18 cellular contexts compared by ENCODE assay signal in the genomic region with DNA sequence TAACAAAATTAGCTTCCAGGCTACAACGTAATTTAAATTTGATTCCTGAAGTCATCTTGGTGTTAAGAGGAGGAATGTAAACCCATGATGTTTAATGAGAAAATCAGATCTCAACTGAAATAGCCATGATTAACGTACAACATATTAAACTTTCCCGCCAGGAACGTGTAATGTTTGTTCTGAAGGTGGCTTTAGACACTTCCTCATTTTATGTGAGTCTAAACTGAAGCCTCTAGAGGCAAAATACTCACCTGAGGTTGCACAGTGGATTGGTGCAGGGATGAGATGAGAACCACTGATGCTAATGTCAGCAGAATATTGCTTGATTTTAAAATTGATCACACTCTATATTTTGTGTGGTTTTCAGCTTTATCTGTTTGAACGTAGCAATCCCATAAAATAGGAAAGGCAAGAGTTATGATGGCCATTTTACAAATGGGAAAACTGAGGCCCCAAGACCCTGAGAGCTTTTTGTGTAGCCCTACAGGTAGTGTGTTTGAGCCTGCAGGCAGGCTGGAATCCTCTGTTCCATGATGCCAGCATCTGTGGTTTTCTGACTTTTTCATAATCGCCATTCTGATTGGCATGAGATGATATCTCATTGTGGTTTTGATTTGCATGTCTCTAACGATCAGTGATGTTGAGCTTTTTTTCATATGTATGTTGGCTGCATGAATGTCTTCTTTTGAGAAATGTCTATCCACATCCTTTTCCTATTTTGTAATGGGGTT.
"Had no signal": no experiment of that assay in that cellular context is flagged by ENCODE, and none has a peak within 500 bp of the region (broad histone marks: within the 10 kb centered on the region; RNA-seq: fewer than 3 reads in every experiment).

No MANE protein-coding gene starts in this region.

- H3K27me3 ChIP-seq: heart left ventricle, neutrophil, testis, tibial nerve, upper lobe of right lung, vagina had no signal

- H3K9me3 Mint-ChIP-seq: stimulated activated naive CD8-positive, alpha-beta T cell treated with anti-CD3 and anti-CD28 coated beads, Interleukin-15, Interleukin-2, amounts not matched to agents 100 ng/mL and 50 ng/mL, for 24 hours had no signal

- H3K4me1 ChIP-seq: heart left ventricle, testis, tibial nerve, upper lobe of right lung, vagina had no signal

- DNase-seq: effector CD4-positive, alpha-beta T cell; foreskin melanocyte; heart left ventricle; hippocampal formation; left colon; left ventricle myocardium superior; naive thymus-derived CD4-positive, alpha-beta T cell; posterior cingulate gyrus; small intestine; stimulated activated CD4-positive, alpha-beta T cell treated with anti-CD3 and anti-CD28 coated beads, Interleukin-2, amount 100 ng/mL, for 48 hours; testis; upper lobe of right lung had no signal

- ATAC-seq: heart left ventricle; left colon; left ventricle myocardium superior; naive thymus-derived CD4-positive, alpha-beta T cell; upper lobe of right lung had no signal

- H3K27ac ChIP-seq: coronary artery, heart left ventricle, neutrophil, testis, tibial nerve, upper lobe of right lung, vagina had no signal

- H3K9me3 ChIP-seq: neutrophil, testis, tibial nerve, upper lobe of right lung, vagina had no signal

- H3K27me3 Mint-ChIP-seq: naive thymus-derived CD4-positive, alpha-beta T cell; stimulated activated naive CD8-positive, alpha-beta T cell treated with anti-CD3 and anti-CD28 coated beads, Interleukin-15, Interleukin-2, amounts not matched to agents 100 ng/mL and 50 ng/mL, for 24 hours had no signal

- H3K4me3 ChIP-seq: coronary artery, heart left ventricle, lung, testis, tibial nerve, upper lobe of right lung, vagina had no signal

- FAIRE-seq: small intestine had no signal

- H3K4me3 Mint-ChIP-seq: naive thymus-derived CD4-positive, alpha-beta T cell; stimulated activated naive CD8-positive, alpha-beta T cell treated with anti-CD3 and anti-CD28 coated beads, Interleukin-15, Interleukin-2, amounts not matched to agents 100 ng/mL and 50 ng/mL, for 24 hours had no signal

- H3K27ac Mint-ChIP-seq: naive thymus-derived CD4-positive, alpha-beta T cell; stimulated activated naive CD8-positive, alpha-beta T cell treated with anti-CD3 and anti-CD28 coated beads, Interleukin-15, Interleukin-2, amounts not matched to agents 100 ng/mL and 50 ng/mL, for 24 hours had no signal

- H3K36me3 ChIP-seq: heart left ventricle, neutrophil, tibial nerve, upper lobe of right lung, vagina had no signal
